In genomic region chr3:152382312-152383135, GRCh38 we compare ENCODE assay signal across 8 cellular contexts.
A peak's percentile ranks its signal among the peaks of the same experiment; 100 is the strongest.
DNase-seq lines count a peak whose midpoint lies in the region; ATAC-seq, FAIRE-seq and TF ChIP-seq lines count a peak whose summit lies in the region.

No MANE protein-coding gene starts in this region.

- peak overlapping the region; percentile 82 for H3K27ac Mint-ChIP-seq in activated naive CD8-positive, alpha-beta T cell treated with anti-CD3 and anti-CD28 coated beads, Interleukin-2, amount 10 ng/mL, durations not matched to agents 7 days and 5 days

- POLR2A ChIA-PET in activated naive CD8-positive, alpha-beta T cell treated with anti-CD3 and anti-CD28 coated beads, Interleukin-2, amount 10 ng/mL, durations not matched to agents 7 days and 5 days (lab: Charles Lee), result interaction anchor here (0.6 kb wide), 1 partner anchor 16 kb away, joined by 3 read pairs; no protein-coding TSS in a partner anchor

- H3K9me3 Mint-ChIP-seq in activated naive CD8-positive, alpha-beta T cell treated with anti-CD3 and anti-CD28 coated beads, Interleukin-2, amount 10 ng/mL, durations not matched to agents 7 days and 5 days, result no peaks in the 10 kb centered on the region

- peaks cover 22% of the 10 kb centered on the region for H3K36me3 Mint-ChIP-seq in activated naive CD8-positive, alpha-beta T cell treated with anti-CD3 and anti-CD28 coated beads, Interleukin-2, amount 10 ng/mL, durations not matched to agents 7 days and 5 days

- H3K4me1 Mint-ChIP-seq in activated naive CD8-positive, alpha-beta T cell treated with anti-CD3 and anti-CD28 coated beads, Interleukin-2, amount 10 ng/mL, durations not matched to agents 7 days and 5 days, result peaks cover 38% of the 10 kb centered on the region

- no peak for DNase-seq in H54 (ENCODE audit: insufficient read length, low spot score)
- no peak for DNase-seq in activated naive CD8-positive, alpha-beta T cell treated with anti-CD3 and anti-CD28 coated beads, Interleukin-2, amount 10 ng/mL, durations not matched to agents 7 days and 5 days
- peak; percentile 28 for DNase-seq in kidney glomerular epithelial cell (lab: John Stamatoyannopoulos, UW)
- peak; percentile 84 for DNase-seq in superior temporal gyrus (ENCODE audit: extremely low spot score)
- no peak for DNase-seq in HCEC 1CT
- no peak for DNase-seq in NAMALWA (ENCODE audit: low spot score)
- no peak for DNase-seq in activated CD4-positive, alpha-beta T cell treated with anti-CD3 and anti-CD28 coated beads, Interleukin-2, amount 50 U/mL, for 4 hours
- DNase-seq in NCI-H345 (lab: John Stamatoyannopoulos, UW), result no peak

- peak; percentile 53 for FAIRE-seq in H54 (lab: Jason Lieb, UNC)

- no peak for ATAC-seq in activated naive CD8-positive, alpha-beta T cell treated with anti-CD3 and anti-CD28 coated beads, Interleukin-2, amount 10 ng/mL, durations not matched to agents 7 days and 5 days (ENCODE audit: low read depth)

- TF ChIP-seq POLR2A in H54 (IDR thresholded peaks at IDR 0.05; ENCODE audit: low read depth, low read length), result no peak

- H3K4me3 Mint-ChIP-seq in activated naive CD8-positive, alpha-beta T cell treated with anti-CD3 and anti-CD28 coated beads, Interleukin-2, amount 10 ng/mL, durations not matched to agents 7 days and 5 days, result peak overlapping the region; percentile 75

- H3K27me3 Mint-ChIP-seq in activated naive CD8-positive, alpha-beta T cell treated with anti-CD3 and anti-CD28 coated beads, Interleukin-2, amount 10 ng/mL, durations not matched to agents 7 days and 5 days, result no peaks in the 10 kb centered on the region

Comparison
In these comparisons a context has a peak if more than half of its experiments do, and no peak if none do; other contexts are left out.
1. DNase-seq: peak in kidney glomerular epithelial cell (single experiment) and superior temporal gyrus (single experiment); none in H54 (single experiment), activated naive CD8-positive, alpha-beta T cell treated with anti-CD3 and anti-CD28 coated beads, Interleukin-2, amount 10 ng/mL, durations not matched to agents 7 days and 5 days (single experiment), HCEC 1CT (single experiment), NAMALWA (single experiment), activated CD4-positive, alpha-beta T cell treated with anti-CD3 and anti-CD28 coated beads, Interleukin-2, amount 50 U/mL, for 4 hours (0 of 2) and NCI-H345 (single experiment).